Comparison of ENCODE assay signal across 10 cellular contexts in genomic region chr6:155882527-155883333, GRCh38.
A peak's percentile ranks its signal among the peaks of the same experiment; 100 is the strongest.
DNase-seq lines count a peak whose midpoint lies in the region; ATAC-seq and TF ChIP-seq lines count a peak whose summit lies in the region.
"Had no signal": no experiment of that assay in that cellular context is flagged by ENCODE, and none has a peak within 500 bp of the region (broad histone marks: within the 10 kb centered on the region; RNA-seq: fewer than 3 reads in every experiment).

No MANE protein-coding gene starts in this region.

- no peaks in the 10 kb centered on the region for H3K36me3 ChIP-seq in Panc1 (ENCODE audit: control insufficient read depth, insufficient read depth, low read length)
- no peaks in the 10 kb centered on the region for H3K36me3 ChIP-seq in sigmoid colon
- H3K36me3 ChIP-seq in transverse colon = no peaks in the 10 kb centered on the region

- H3K27ac ChIP-seq in Panc1 (ENCODE audit: low read length) (peak overlapping the region; percentile 37; the same call in 1 of the 2 replicates), sigmoid colon (peak overlapping the region in 3 of 4 donors; percentile 23 to 45 (median 39)), transverse colon (peak overlapping the region in 2 of 4 donors; percentile 22 to 44)

- BruUV-seq in Panc1 (replicated peaks; lab: Mats Ljungman, UMichigan) = no TSS peak

- POLR2A ChIA-PET in Panc1 (lab: Charles Lee) = no interaction called here

- H3K9me3 ChIP-seq in Panc1 (ENCODE audit: control insufficient read depth, insufficient read depth, low read depth, low read length) (no peaks in the 10 kb centered on the region), sigmoid colon (no peaks in the 10 kb centered on the region), transverse colon (no peaks in the 10 kb centered on the region)

- TF ChIP-seq EP300 in sigmoid colon (IDR thresholded peaks at IDR 0.05) = no peak
- TF ChIP-seq EP300 in transverse colon (IDR thresholded peaks at IDR 0.05; ENCODE audit: low read depth) = no peak

- intact Hi-C loops in Panc1 (cut with micrococcal nuclease; ENCODE audit: unreplicated experiment) = no loop called here
- intact Hi-C loops in sigmoid colon (cut with DNase I) = no loop called here
- intact Hi-C loops in transverse colon (cut with DNase I; ENCODE audit: low total_unique reads) = no loop called here

- H3K4me3 ChIP-seq in Panc1 (ENCODE audit: low read depth in 2 of 2, low read length in 2 of 2) (no peak overlapping the region), sigmoid colon (no peak overlapping the region), transverse colon (no peak overlapping the region)

- in situ Hi-C loops in Panc1 (cut with HindIII; ENCODE audit: low pct_unique_long_range_greater_than_20kb, low sequenced_read_pairs) = no loop called here
- in situ Hi-C loops in transverse colon (cut with MboI; ENCODE audit: low pct_ligation_motif_present in 1 of 4, low pct_unique_long_range_greater_than_20kb in 1 of 4, low sequenced_read_pairs in 3 of 4) = no loop called here

- H3K4me1 ChIP-seq in Panc1 (ENCODE audit: control insufficient read depth, insufficient read depth, low read length) (peaks cover 2% of the 10 kb centered on the region), sigmoid colon (peaks cover 0 to 14% (median 6%) of the 10 kb centered on the region in 4 donors), transverse colon (peaks cover 0 to 13% (median 3%) of the 10 kb centered on the region in 4 donors)

- no peak for DNase-seq in Panc1 (ENCODE audit: low read depth, low spot score)
- no peak for DNase-seq in sigmoid colon
- DNase-seq in NK-92 treated with Interleukin-12 subunit alpha and Interleukin-12 subunit beta, amount 100 ng/mL, for 24 hours (lab: John Stamatoyannopoulos, UW) = no peak
- no peak for DNase-seq in occipital lobe (lab: John Stamatoyannopoulos, UW)
- no peak for DNase-seq in transverse colon
- DNase-seq in dedifferentiated amniotic fluid mesenchymal stem cell (ENCODE audit: extremely low spot score) = no peak
- DNase-seq: cortex of kidney, NCI-H1694 had no signal

- CTCF ChIA-PET in Panc1 (lab: Charles Lee) = no interaction called here

- ATAC-seq in GM18909 (IDR thresholded peaks at IDR 0.05; ENCODE audit: poor library complexity, unreplicated experiment) = peak; percentile 90
- peak; percentile 70 for ATAC-seq in HG02610 (IDR thresholded peaks at IDR 0.05; ENCODE audit: unreplicated experiment)
- peak; percentile 34; the same call in 1 of the 2 replicates for ATAC-seq in Panc1

- no peak for TF ChIP-seq POLR2A in sigmoid colon (IDR thresholded peaks at IDR 0.05)
- TF ChIP-seq POLR2A in transverse colon (IDR thresholded peaks at IDR 0.05) = no peak

- TF ChIP-seq CTCF in Panc1 (IDR thresholded peaks at IDR 0.05) (no peak), sigmoid colon (IDR thresholded peaks at IDR 0.05) (no peak), transverse colon (IDR thresholded peaks at IDR 0.05) (no peak)

- 39 to 51% methylated on average over 4 of the region's 4 CpGs for WGBS in sigmoid colon, 2 donors
- WGBS in transverse colon (ENCODE audit: low coverage in 1 of 2), 2 donors = 60 to 61% methylated on average over 3 to 4 of the region's 4 CpGs

- H3K27me3 ChIP-seq in Panc1 (ENCODE audit: control insufficient read depth, insufficient read depth, low read length) (no peaks in the 10 kb centered on the region), sigmoid colon (no peaks in the 10 kb centered on the region), transverse colon (no peaks in the 10 kb centered on the region)

Comparison
In these comparisons a context has a peak if more than half of its experiments do, and no peak if none do; other contexts are left out.
1. ATAC-seq: peak in every context shown above with its lines; median percentile 90 in GM18909; 70 in HG02610; 34 in Panc1.